ENCODE assay signal across 8 cellular contexts in the genomic region with DNA sequence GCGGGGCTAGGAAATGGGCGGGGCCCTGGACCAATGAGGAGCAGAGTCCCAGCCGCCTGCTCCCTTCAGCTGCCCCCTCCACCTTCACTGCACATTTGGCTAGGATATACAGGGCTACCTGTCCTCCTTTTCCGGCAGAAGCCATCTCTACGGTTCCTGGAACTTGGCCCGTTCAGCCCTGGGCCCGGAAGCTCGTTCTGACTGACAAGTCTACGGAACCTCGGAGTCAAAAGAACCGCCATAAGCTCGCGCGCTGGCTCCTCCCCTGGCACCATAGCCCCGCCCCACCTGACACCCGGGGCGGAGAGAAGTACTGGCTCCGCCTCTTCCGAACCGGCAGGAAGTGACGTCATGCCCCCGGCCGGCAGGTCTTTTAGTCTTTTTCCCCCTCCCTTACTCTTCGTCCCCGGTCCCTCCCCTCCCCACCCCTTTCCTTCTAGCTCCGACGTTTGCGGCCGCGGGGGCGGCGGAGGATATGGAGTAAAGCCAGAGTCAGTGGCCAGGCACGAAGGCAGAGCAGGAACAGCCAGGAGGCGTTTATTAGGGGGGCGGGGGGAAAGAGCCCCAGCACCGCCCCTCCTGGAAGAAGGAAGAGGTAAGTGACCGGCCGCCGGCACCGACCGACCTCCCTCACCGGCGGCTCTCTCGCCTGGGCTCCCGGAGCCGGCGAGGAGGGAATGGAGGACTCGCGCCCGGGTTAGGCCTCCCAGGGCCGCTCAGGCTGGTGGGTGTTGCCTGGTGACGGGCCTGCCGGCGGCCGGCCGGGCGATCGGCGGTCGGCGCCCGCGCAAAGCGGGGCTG. TPM values are rescaled to one million over a fixed set of nuclear protein-coding genes. Genes with fewer than 3 reads are reported as not detected.
DNase-seq lines count a peak whose midpoint lies in the region; ATAC-seq and TF ChIP-seq lines count a peak whose summit lies in the region.

TSS of gene DEPDC4 (minus strand) at position 278 of the 801 bp plus-strand sequence. CDS start at position 275, 3 bp downstream.
A gene with protein sequence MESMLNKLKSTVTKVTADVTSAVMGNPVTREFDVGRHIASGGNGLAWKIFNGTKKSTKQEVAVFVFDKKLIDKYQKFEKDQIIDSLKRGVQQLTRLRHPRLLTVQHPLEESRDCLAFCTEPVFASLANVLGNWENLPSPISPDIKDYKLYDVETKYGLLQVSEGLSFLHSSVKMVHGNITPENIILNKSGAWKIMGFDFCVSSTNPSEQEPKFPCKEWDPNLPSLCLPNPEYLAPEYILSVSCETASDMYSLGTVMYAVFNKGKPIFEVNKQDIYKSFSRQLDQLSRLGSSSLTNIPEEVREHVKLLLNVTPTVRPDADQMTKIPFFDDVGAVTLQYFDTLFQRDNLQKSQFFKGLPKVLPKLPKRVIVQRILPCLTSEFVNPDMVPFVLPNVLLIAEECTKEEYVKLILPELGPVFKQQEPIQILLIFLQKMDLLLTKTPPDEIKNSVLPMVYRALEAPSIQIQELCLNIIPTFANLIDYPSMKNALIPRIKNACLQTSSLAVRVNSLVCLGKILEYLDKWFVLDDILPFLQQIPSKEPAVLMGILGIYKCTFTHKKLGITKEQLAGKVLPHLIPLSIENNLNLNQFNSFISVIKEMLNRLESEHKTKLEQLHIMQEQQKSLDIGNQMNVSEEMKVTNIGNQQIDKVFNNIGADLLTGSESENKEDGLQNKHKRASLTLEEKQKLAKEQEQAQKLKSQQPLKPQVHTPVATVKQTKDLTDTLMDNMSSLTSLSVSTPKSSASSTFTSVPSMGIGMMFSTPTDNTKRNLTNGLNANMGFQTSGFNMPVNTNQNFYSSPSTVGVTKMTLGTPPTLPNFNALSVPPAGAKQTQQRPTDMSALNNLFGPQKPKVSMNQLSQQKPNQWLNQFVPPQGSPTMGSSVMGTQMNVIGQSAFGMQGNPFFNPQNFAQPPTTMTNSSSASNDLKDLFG (plus strand): TSS at position 376 of the 801 bp plus-strand sequence. CDS start 15,794 bp downstream, outside the sequence.

- peaks cover 34% of the 10 kb centered on the region for H3K4me1 Mint-ChIP-seq in activated B cell treated with CpG ODN at 0.5 μM for 24 hours

- peak within 1 kb of the TSS; percentile 92 for H3K4me3 ChIP-seq in smooth muscle cell

- H3K27ac ChIP-seq in caudate nucleus (ENCODE audit: low read depth, low read length) (peak within 1 kb of the TSS; percentile 88), smooth muscle cell (ENCODE audit: low read depth) (peak within 1 kb of the TSS; percentile 98)

- H3K27ac Mint-ChIP-seq in activated B cell treated with CpG ODN at 0.5 μM for 24 hours: peak within 1 kb of the TSS; percentile 95

- intact Hi-C loops in activated B cell treated with CpG ODN at 0.5 μM for 24 hours (cut with micrococcal nuclease): loop anchor here (1.0 to 10.0 kb wide), 6 partner anchors 67 to 1796 kb away; partner anchors contain the start of genes ACTR6, APAF1, BLTP3B and IKBIP

- H3K36me3 Mint-ChIP-seq in activated B cell treated with CpG ODN at 0.5 μM for 24 hours (ENCODE audit: low read depth): peaks cover 9% of the 10 kb centered on the region

- H3K79me2 ChIP-seq in smooth muscle cell (ENCODE audit: low read depth): peaks cover 43% of the 10 kb centered on the region

- H4K20me1 ChIP-seq in smooth muscle cell (ENCODE audit: low read depth): peaks cover 37% of the 10 kb centered on the region

- no peaks in the 10 kb centered on the region for H3K27me3 ChIP-seq in smooth muscle cell (ENCODE audit: low read depth)

- peak; percentile 46 for TF ChIP-seq POLR2A in GM18951 (IDR thresholded peaks at IDR 0.05; ENCODE audit: extremely low read depth, insufficient read depth, insufficient read length)

- H3K9ac ChIP-seq in smooth muscle cell (ENCODE audit: low read depth): peak within 1 kb of the TSS; percentile 99

- POLR2A ChIA-PET in activated B cell treated with CpG ODN at 0.5 μM for 24 hours (lab: Charles Lee): interaction anchor here (0.7 to 2.6 kb wide), 5 partner anchors 66 to 962 kb away, joined by 3 to 26 read pairs (median 5); partner anchors contain the start of gene ACTR6

- peak within 1 kb of the TSS; percentile 99 for H3K4me3 Mint-ChIP-seq in activated B cell treated with CpG ODN at 0.5 μM for 24 hours

- TF ChIP-seq CTCF in activated B cell treated with CpG ODN at 0.5 μM for 24 hours (IDR thresholded peaks at IDR 0.05) (no peak), smooth muscle cell (IDR thresholded peaks at IDR 0.05; ENCODE audit: borderline replicate concordance, insufficient read depth, poor library complexity, severe bottlenecking) (no peak)

- in situ Hi-C loops in GM18951 (cut with MboI; ENCODE audit: low sequenced_read_pairs, unreplicated experiment): no loop called here

- H3K4me2 ChIP-seq in smooth muscle cell: peak within 1 kb of the TSS; percentile 93

- CTCF ChIA-PET in activated B cell treated with CpG ODN at 0.5 μM for 24 hours (lab: Charles Lee): no interaction called here

- peak; percentile 92 for ATAC-seq in HG03175 (IDR thresholded peaks at IDR 0.05; ENCODE audit: unreplicated experiment)
- peak; percentile 93 for ATAC-seq in activated B cell treated with CpG ODN at 0.5 μM for 24 hours (ENCODE audit: low read depth)

- H2AFZ ChIP-seq in smooth muscle cell (ENCODE audit: low read depth): peak within 1 kb of the TSS; percentile 90

- H3K9me3 ChIP-seq in smooth muscle cell (replicated peaks; ENCODE audit: low read depth): no peaks in the 10 kb centered on the region

- H3K27me3 Mint-ChIP-seq in activated B cell treated with CpG ODN at 0.5 μM for 24 hours: no peaks in the 10 kb centered on the region

- H3F3A ChIP-seq in smooth muscle cell (ENCODE audit: low read depth): no peaks in the 10 kb centered on the region

- H3K36me3 ChIP-seq in smooth muscle cell (ENCODE audit: low read depth): no peaks in the 10 kb centered on the region

- peaks cover 15% of the 10 kb centered on the region for H3K4me1 ChIP-seq in smooth muscle cell (ENCODE audit: low read depth)

- H3K9me3 Mint-ChIP-seq in activated B cell treated with CpG ODN at 0.5 μM for 24 hours: no peaks in the 10 kb centered on the region

- DNase-seq in AG08396 (ENCODE audit: low spot score): peak; percentile 95
- DNase-seq in NCI-H2227 treated with DMSO at 0.1 percent for 48 hours (lab: John Stamatoyannopoulos, UW): peak; percentile 96
- DNase-seq in activated B cell treated with CpG ODN at 0.5 μM for 24 hours: peak; percentile 90
- peak; percentile 66 to 98 (median 94) for DNase-seq in caudate nucleus (lab: John Stamatoyannopoulos, UW)
- DNase-seq in iPS-NIHi7 (ENCODE audit: extremely low spot score): peak; percentile 96
- peak; percentile 94 for DNase-seq in smooth muscle cell (lab: John Stamatoyannopoulos, UW; ENCODE audit: unreplicated experiment)

- WGBS in smooth muscle cell (ENCODE audit: low lambda C conversion rate): 2% methylated on average over 55 of the region's 64 CpGs

RNA-seq across cellular contexts. Expression of gene DEPDC4, which starts in this region (rescaled TPM):
- total RNA-seq in activated B cell treated with CpG ODN at 0.5 μM for 24 hours (0.49 and 0.81 TPM in 2 replicates), smooth muscle cell (4.1 and 13.5 TPM in 2 replicates)
- 0.49 and 1.2 TPM in 2 replicates for polyA plus RNA-seq in smooth muscle cell

RNA-seq across cellular contexts. Expression of the second gene that starts in this region (rescaled TPM):
- total RNA-seq in activated B cell treated with CpG ODN at 0.5 μM for 24 hours: 34.7 and 38.7 TPM in 2 replicates
- total RNA-seq in smooth muscle cell: 105 and 123 TPM in 2 replicates
- polyA plus RNA-seq in smooth muscle cell: 20.4 and 24.3 TPM in 2 replicates

Comparison
In these comparisons a context has a peak if more than half of its experiments do, and no peak if none do; other contexts are left out.
1. Peak in every context shown above with its lines: DNase-seq, ATAC-seq, H3K4me3 ChIP-seq and H3K27ac ChIP-seq.